ENCODE assay signal across 34 cellular contexts in the genomic region with DNA sequence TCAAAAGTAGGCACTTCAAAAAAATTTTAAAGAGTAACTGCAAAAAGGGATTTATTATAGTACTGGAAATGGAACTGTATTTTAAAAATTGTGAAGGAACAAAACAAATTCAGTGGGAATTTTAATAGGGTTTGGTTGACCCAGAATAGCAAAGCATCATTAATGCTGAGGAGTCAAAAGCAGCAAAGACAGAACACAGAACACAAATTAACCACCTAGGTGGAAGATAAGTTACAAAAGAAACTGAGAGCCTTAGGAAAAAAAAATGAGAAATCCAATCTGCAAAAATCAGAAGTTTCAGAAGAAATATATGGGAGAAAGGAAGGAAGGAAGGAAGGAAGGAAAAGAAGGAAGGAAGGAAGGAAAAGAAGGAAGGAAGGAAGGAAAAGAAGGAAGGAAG.
"Had no signal": no experiment of that assay in that cellular context is flagged by ENCODE, and none has a peak within 500 bp of the region (broad histone marks: within the 10 kb centered on the region; RNA-seq: fewer than 3 reads in every experiment).

No MANE protein-coding gene starts in this region.

- H3K9ac ChIP-seq: KMS-11 had no signal

- H3K4me3 ChIP-seq: MG63 had no signal

- DNase-seq: Karpas-422, Kasumi-1, MG63, MM.1S, MV-4-11, NCI-H1048, NCI-H1092, NCI-H1092 treated with DMSO at 0.1 percent for 48 hours, NCI-H1105, NCI-H1105 treated with DMSO at 0.1 percent for 48 hours, NCI-H1417, NCI-H1417 treated with DMSO at 0.1 percent for 48 hours, NCI-H1436, NCI-H1436 treated with DMSO at 0.1 percent for 48 hours, NCI-H146, NCI-H1694, NCI-H1694 treated with DMSO at 0.1 percent for 48 hours, NCI-H187, NCI-H187 treated with DMSO at 0.1 percent for 48 hours, NCI-H1930, NCI-H2029, NCI-H2029 treated with DMSO at 0.1 percent for 48 hours, NCI-H2081, NCI-H2081 treated with DMSO at 0.1 percent for 48 hours, NCI-H2107, NCI-H2171, NCI-H2171 treated with DMSO at 0.1 percent for 48 hours, NCI-H2227 treated with DMSO at 0.1 percent for 48 hours, NCI-H226, NCI-H345, NCI-H446, NCI-H446 treated with DMSO at 0.1 percent for 48 hours, NCI-H510A had no signal

- H3K9me3 ChIP-seq: MG63 had no signal

- H3K36me3 ChIP-seq: MG63 had no signal

- H3K27ac ChIP-seq: KMS-11 had no signal
